In the genomic region with DNA sequence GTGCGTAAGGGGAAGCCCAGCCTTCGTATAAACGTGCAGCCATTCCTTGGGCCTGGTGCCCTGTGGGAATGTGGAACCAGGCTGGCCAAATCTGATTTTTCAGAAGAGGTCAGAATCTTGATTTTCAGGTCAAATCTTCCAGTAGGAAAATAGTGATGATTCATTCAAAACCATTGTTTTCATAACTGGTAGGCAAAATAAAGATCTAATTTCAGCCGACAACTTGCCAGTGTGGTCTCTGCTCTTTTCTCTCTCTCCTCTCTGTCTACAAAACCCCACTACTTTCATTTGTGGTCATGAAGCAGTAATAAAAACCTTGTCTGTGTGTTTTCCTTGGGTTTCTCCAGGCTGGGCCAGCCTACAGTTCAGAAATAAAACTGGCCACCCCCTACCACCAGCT, we compare ENCODE assay signal across 17 cellular contexts.
DNase-seq lines count a peak whose midpoint lies in the region; ATAC-seq and TF ChIP-seq lines count a peak whose summit lies in the region.
"Had no signal": no experiment of that assay in that cellular context is flagged by ENCODE, and none has a peak within 500 bp of the region (broad histone marks: within the 10 kb centered on the region; RNA-seq: fewer than 3 reads in every experiment).

No MANE protein-coding gene starts in this region.

- peaks cover 10 to 34% of the 10 kb centered on the region in 2 experiments for H3K4me1 Mint-ChIP-seq in H9

- ATAC-seq in sciatic nerve (peak; percentile 22), mucosa of descending colon (no peak), GM19395 (IDR thresholded peaks at IDR 0.05; ENCODE audit: unreplicated experiment) (no peak)
- ATAC-seq: heart right ventricle had no signal

- WGBS in H9 (ENCODE audit: extremely low coverage, insufficient read length, low lambda C conversion rate), result no CpG with 5 or more reads among the region's 4 CpGs

- H3T11ph ChIP-seq in H9 (ENCODE audit: low read length), result no peak overlapping the region

- H3K9ac ChIP-seq in H9 (ENCODE audit: extremely low read depth, insufficient read length, low read length), result no peak overlapping the region

- H3K23me2 ChIP-seq in H9 (ENCODE audit: insufficient read length, low read depth, low read length, poor library complexity, severe bottlenecking), result no peaks in the 10 kb centered on the region

- H3K56ac ChIP-seq in H9 (ENCODE audit: insufficient read length, low read depth, low read length), result no peak overlapping the region

- H3K4me1 ChIP-seq in H9 (ENCODE audit: insufficient read depth, low read length) (no peaks in the 10 kb centered on the region; the same call in 1 of the 2 replicates), mucosa of descending colon (ENCODE audit: low read depth) (no peaks in the 10 kb centered on the region)
- H3K4me1 ChIP-seq: heart right ventricle had no signal

- no peaks in the 10 kb centered on the region for H3K27me3 ChIP-seq in H9 (ENCODE audit: insufficient read depth, low read length)
- H3K27me3 ChIP-seq: heart right ventricle, tibial nerve had no signal

- H4K91ac ChIP-seq in H9 (ENCODE audit: insufficient read length, low read depth, low read length), result no peak overlapping the region

- H3K9me3 ChIP-seq in H9 (ENCODE audit: control insufficient read depth, low read depth, low read length) (no peaks in the 10 kb centered on the region), mucosa of descending colon (no peaks in the 10 kb centered on the region)
- H3K9me3 ChIP-seq: heart right ventricle, tibial nerve had no signal

- peak overlapping the region; percentile 9 to 83 (median 10); a peak in 1 of 7 replicates for H3K27ac Mint-ChIP-seq in H9

- H2AK5ac ChIP-seq in H9 (ENCODE audit: insufficient read length, low read length), result no peak overlapping the region

- H4K5ac ChIP-seq in H9 (ENCODE audit: insufficient read length, low read depth, low read length), result no peak overlapping the region

- no peak overlapping the region for H2BK12ac ChIP-seq in H9 (ENCODE audit: insufficient read length, low read depth, low read length)

- no peaks in the 10 kb centered on the region for H3K9me3 Mint-ChIP-seq in H9

- H2AFZ ChIP-seq in H9 (ENCODE audit: low read length), result no peak overlapping the region

- no peaks in the 10 kb centered on the region for H4K20me1 ChIP-seq in H9 (ENCODE audit: control insufficient read depth, insufficient read depth, insufficient read length)

- H3K27ac ChIP-seq in H9 (ENCODE audit: insufficient read length, low read depth, low read length), result no peak overlapping the region
- H3K27ac ChIP-seq: heart right ventricle, tibial nerve had no signal

- H3K36me3 ChIP-seq in mucosa of descending colon (ENCODE audit: low read depth), result no peaks in the 10 kb centered on the region
- H3K36me3 ChIP-seq: heart right ventricle had no signal

- no peak overlapping the region for H2BK120ac ChIP-seq in H9 (ENCODE audit: low read depth, low read length, poor library complexity, severe bottlenecking)

- TF ChIP-seq CTCF in H9 (conservative IDR thresholded peaks at IDR 0.05), result no peak
- TF ChIP-seq CTCF in fibroblast of villous mesenchyme (IDR thresholded peaks at IDR 0.05; ENCODE audit: insufficient read depth, low read depth, low read length), result no peak
- TF ChIP-seq CTCF in mucosa of descending colon (IDR thresholded peaks at IDR 0.05), result no peak

- DNase-seq in H9 (no peak), amniotic epithelial cell (ENCODE audit: low read depth) (peak; percentile 4), fibroblast of villous mesenchyme (ENCODE audit: low read depth) (peak; percentile 41), sciatic nerve (ENCODE audit: low spot score) (no peak), NCI-H446 treated with DMSO at 0.1 percent for 48 hours (lab: John Stamatoyannopoulos, UW) (no peak), foreskin melanocyte (no peak), mucosa of descending colon (no peak)
- DNase-seq: activated CD8-positive, alpha-beta memory T cell treated with anti-CD3 and anti-CD28 coated beads for 24 hours; activated gamma-delta T cell; C1 segment of cervical spinal cord; DMS79 treated with DMSO at 0.1 percent for 48 hours; heart right ventricle; NCI-H510A; OCI-M1; stimulated activated CD4-positive, alpha-beta T cell treated with anti-CD3 and anti-CD28 coated beads, Interleukin-4, amount 100 ng/mL, for 1 hour had no signal

- peaks cover 0 to 2% (median 0%) of the 10 kb centered on the region in 3 experiments; a peak in 1 of 7 replicates for H3K36me3 Mint-ChIP-seq in H9 (ENCODE audit: insufficient read depth in 1 of 3, low read depth in 3 of 3)

- no peaks in the 10 kb centered on the region for H3K79me1 ChIP-seq in H9 (ENCODE audit: insufficient read depth, low read depth, low read length, poor library complexity, severe bottlenecking)

- no peak overlapping the region for H2BK15ac ChIP-seq in H9 (ENCODE audit: low read depth, low read length)

- no peak overlapping the region for H3K18ac ChIP-seq in H9 (ENCODE audit: insufficient read length, low read depth, low read length)

- no peak overlapping the region for H3K4me2 ChIP-seq in H9 (ENCODE audit: insufficient read depth, insufficient read length, low read length)

- H3K4me3 Mint-ChIP-seq in H9, result no peak overlapping the region

- H4K8ac ChIP-seq in H9 (replicated peaks; ENCODE audit: insufficient read length, low read depth, low read length), result no peak overlapping the region

- no peaks in the 10 kb centered on the region for H3K79me2 ChIP-seq in H9 (ENCODE audit: insufficient read depth, low read length)

- H3K4me3 ChIP-seq in fibroblast of villous mesenchyme (ENCODE audit: low read depth, low read length) (no peak overlapping the region), mucosa of descending colon (no peak overlapping the region)
- H3K4me3 ChIP-seq: heart right ventricle, tibial nerve had no signal

- H2BK20ac ChIP-seq in H9 (ENCODE audit: low read depth, low read length, poor library complexity, severe bottlenecking), result no peak overlapping the region

- no peak overlapping the region for H2BK5ac ChIP-seq in H9 (ENCODE audit: insufficient read length, low read length)

- H3K4ac ChIP-seq in H9 (ENCODE audit: low read depth, low read length), result no peak overlapping the region

- H3K27me3 Mint-ChIP-seq in H9 (ENCODE audit: low read depth), result no peaks in the 10 kb centered on the region

- H3K23ac ChIP-seq in H9 (ENCODE audit: insufficient read length, low read depth, low read length), result no peak overlapping the region

- no peak overlapping the region for H3K14ac ChIP-seq in H9 (ENCODE audit: insufficient read depth, low read length)

- intact Hi-C loops in sciatic nerve (cut with DNase I), result no loop called here
- intact Hi-C loops in mucosa of descending colon (cut with DNase I, micrococcal nuclease), result no loop called here

Comparison
In these comparisons a context has a peak if more than half of its experiments do, and no peak if none do; other contexts are left out.
1. DNase-seq: peak in amniotic epithelial cell (single experiment) and fibroblast of villous mesenchyme (single experiment); none in H9 (single experiment), sciatic nerve (single experiment), NCI-H446 treated with DMSO at 0.1 percent for 48 hours (single experiment), foreskin melanocyte (single experiment) and mucosa of descending colon (0 of 3).